Comparison of ENCODE assay signal across 2 cellular contexts in genomic region chr5:72314571-72315172, GRCh38.
TF ChIP-seq lines count a peak whose summit lies in the region.

No MANE protein-coding gene starts in this region.

TF ChIP-seq in HCT116, 20 proteins besides CTCF, POLR2A, EP300 and RAD21 (continued from another document):
- TF ChIP-seq ZBTB33 (IDR thresholded peaks at IDR 0.05; ENCODE audit: extremely low read depth, insufficient replicate concordance, low read length), result no peak
- no peak for TF ChIP-seq EGR1 (IDR thresholded peaks at IDR 0.05; ENCODE audit: low read depth)
TF ChIP-seq in HCT116: peak in this region for 0.

TF ChIP-seq in SK-N-SH, 30 proteins besides CTCF, POLR2A, EP300 and RAD21 (continued from another document):
- TF ChIP-seq TAF1 (IDR thresholded peaks at IDR 0.05; ENCODE audit: borderline replicate concordance, low read depth, low read length), result no peak
- TF ChIP-seq MXI1 (IDR thresholded peaks at IDR 0.05; ENCODE audit: low read depth, low read length), result no peak
TF ChIP-seq in SK-N-SH: peak in this region for 0.
